17 cellular contexts compared by ENCODE assay signal in the genomic region with DNA sequence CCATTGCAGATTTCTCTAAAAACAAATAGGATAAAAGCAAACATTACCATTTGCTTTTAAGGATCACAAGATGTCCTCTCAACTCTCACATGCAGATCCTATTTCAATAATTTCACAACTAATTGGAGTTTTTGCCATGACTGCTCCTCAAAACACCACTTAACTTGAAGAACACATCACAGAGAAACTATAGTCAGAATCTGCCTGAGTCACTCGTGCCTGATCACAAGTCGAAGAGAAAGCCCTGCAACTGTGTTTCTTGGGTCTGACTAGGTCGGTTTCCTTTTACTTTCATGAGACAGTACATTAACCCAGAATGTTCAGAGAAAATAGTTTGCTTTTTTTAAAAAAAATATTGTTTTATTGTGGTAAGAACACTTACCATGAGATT. TPM values are rescaled to one million over a fixed set of nuclear protein-coding genes. Genes with fewer than 3 reads are reported as not detected.
DNase-seq lines count a peak whose midpoint lies in the region; ATAC-seq and TF ChIP-seq lines count a peak whose summit lies in the region.
"Had no signal": no experiment of that assay in that cellular context is flagged by ENCODE, and none has a peak within 500 bp of the region (broad histone marks: within the 10 kb centered on the region; RNA-seq: fewer than 3 reads in every experiment).

No MANE protein-coding gene starts in this region.

- DNase-seq in EH (ENCODE audit: low read depth) (peak; percentile 13), LHCN-M2 (ENCODE audit: low read depth) (peak; percentile 64), NCI-H524 (lab: John Stamatoyannopoulos, UW) (peak; percentile 58 to 77), fibroblast of pulmonary artery (ENCODE audit: low read depth) (peak; percentile 9), WTC11 (ENCODE audit: low spot score) (no peak), COLO668 (lab: John Stamatoyannopoulos, UW; ENCODE audit: unreplicated experiment) (no peak), inferior parietal cortex (ENCODE audit: extremely low spot score) (no peak)
- DNase-seq: activated CD8-positive, alpha-beta T cell treated with anti-CD3 and anti-CD28 coated beads, Interleukin-2, amount 10 ng/mL, durations not matched to agents 7 days and 5 days; aorta; MM.1S; naive thymus-derived CD4-positive, alpha-beta T cell; thyroid gland had no signal

- H3K4me3 ChIP-seq in fibroblast of pulmonary artery (replicated peaks; ENCODE audit: low read depth, low read length), result no peak overlapping the region
- H3K4me3 ChIP-seq: esophagus muscularis mucosa, SK-N-MC, thyroid gland had no signal

- POLR2A ChIA-PET in WTC11 (lab: Charles Lee), result no interaction called here

- no peaks in the 10 kb centered on the region for H3K36me3 Mint-ChIP-seq in WTC11
- H3K36me3 Mint-ChIP-seq: CD14-positive monocyte; naive thymus-derived CD4-positive, alpha-beta T cell had no signal

- H3K27me3 Mint-ChIP-seq in WTC11 (ENCODE audit: low read depth), result no peaks in the 10 kb centered on the region
- H3K27me3 Mint-ChIP-seq: dendritic cell treated with granulocyte-macrophage colony-stimulating factor and Interleukin-4, amounts not matched to agents 40 ng/mL and 50 ng/mL, for 4 days had no signal

- H3K4me3 Mint-ChIP-seq in WTC11, result no peak overlapping the region
- H3K4me3 Mint-ChIP-seq: activated CD8-positive, alpha-beta T cell treated with anti-CD3 and anti-CD28 coated beads, Interleukin-2, amount 10 ng/mL, durations not matched to agents 7 days and 5 days; CD14-positive monocyte; dendritic cell treated with granulocyte-macrophage colony-stimulating factor and Interleukin-4, amounts not matched to agents 40 ng/mL and 50 ng/mL, for 4 days; naive thymus-derived CD4-positive, alpha-beta T cell had no signal

- CTCF ChIA-PET in WTC11 (lab: Charles Lee), result interaction anchor here (1.0 kb wide), 1 partner anchor 97 kb away, joined by 3 read pairs; no protein-coding TSS in a partner anchor

- no peaks in the 10 kb centered on the region for H3K9me3 Mint-ChIP-seq in WTC11
- H3K9me3 Mint-ChIP-seq: activated T-helper 2 cell treated with anti-CD3 and anti-CD28 coated beads, Interferon-gamma antibody, Interleukin-2, Interleukin-4, amounts not matched to agents 10 μg/mL and 5 μg/mL and 100 μg/mL, durations not matched to agents 14 hours and 24 hours and 36 hours; CD14-positive monocyte; dendritic cell treated with granulocyte-macrophage colony-stimulating factor and Interleukin-4, amounts not matched to agents 40 ng/mL and 50 ng/mL, for 4 days had no signal

- H3K27ac Mint-ChIP-seq in WTC11, result no peak overlapping the region
- H3K27ac Mint-ChIP-seq: activated CD8-positive, alpha-beta T cell treated with anti-CD3 and anti-CD28 coated beads, Interleukin-2, amount 10 ng/mL, durations not matched to agents 7 days and 5 days; activated T-helper 2 cell treated with anti-CD3 and anti-CD28 coated beads, Interferon-gamma antibody, Interleukin-2, Interleukin-4, amounts not matched to agents 10 μg/mL and 5 μg/mL and 100 μg/mL, durations not matched to agents 14 hours and 24 hours and 36 hours; CD14-positive monocyte; dendritic cell treated with granulocyte-macrophage colony-stimulating factor and Interleukin-4, amounts not matched to agents 40 ng/mL and 50 ng/mL, for 4 days; naive thymus-derived CD4-positive, alpha-beta T cell had no signal

- ATAC-seq in WTC11, result no peak
- ATAC-seq: activated CD8-positive, alpha-beta T cell treated with anti-CD3 and anti-CD28 coated beads, Interleukin-2, amount 10 ng/mL, durations not matched to agents 7 days and 5 days; naive thymus-derived CD4-positive, alpha-beta T cell had no signal

- H3K4me1 Mint-ChIP-seq in WTC11, result no peaks in the 10 kb centered on the region
- H3K4me1 Mint-ChIP-seq: naive thymus-derived CD4-positive, alpha-beta T cell had no signal

- TF ChIP-seq CTCF in fibroblast of pulmonary artery (IDR thresholded peaks at IDR 0.05; ENCODE audit: low read length, missing control alignments) (no peak), WTC11 (IDR thresholded peaks at IDR 0.05) (no peak)

TF ChIP-seq in WTC11, 78 proteins besides CTCF, POLR2A, EP300 and RAD21:
- TF ChIP-seq GRHL2 (CRISPR knock-in tag; IDR thresholded peaks at IDR 0.05; ENCODE audit: insufficient replicate concordance, severe bottlenecking), result no peak
- TF ChIP-seq, protein P1, sequence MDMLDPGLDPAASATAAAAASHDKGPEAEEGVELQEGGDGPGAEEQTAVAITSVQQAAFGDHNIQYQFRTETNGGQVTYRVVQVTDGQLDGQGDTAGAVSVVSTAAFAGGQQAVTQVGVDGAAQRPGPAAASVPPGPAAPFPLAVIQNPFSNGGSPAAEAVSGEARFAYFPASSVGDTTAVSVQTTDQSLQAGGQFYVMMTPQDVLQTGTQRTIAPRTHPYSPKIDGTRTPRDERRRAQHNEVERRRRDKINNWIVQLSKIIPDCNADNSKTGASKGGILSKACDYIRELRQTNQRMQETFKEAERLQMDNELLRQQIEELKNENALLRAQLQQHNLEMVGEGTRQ (CRISPR knock-in tag; IDR thresholded peaks at IDR 0.05), result no peak

RNA-seq across cellular contexts. Expression of a gene that starts 46.3 kb away (rescaled TPM):
- total RNA-seq in LHCN-M2 (2014; rRNA removed), result 30.5 and 42.4 TPM in 2 replicates
- 30.1 TPM for polyA plus RNA-seq in LHCN-M2 (2012)
- total RNA-seq in WTC11 (2021), result 6.3 to 6.8 TPM (median 6.4 TPM) in 3 replicates

Comparison
In these comparisons a context has a peak if more than half of its experiments do, and no peak if none do; other contexts are left out.
1. DNase-seq: peak in EH (single experiment), LHCN-M2 (single experiment), NCI-H524 (2 of 2) and fibroblast of pulmonary artery (single experiment); none in WTC11 (single experiment), COLO668 (single experiment) and inferior parietal cortex (single experiment).